In the genomic region with DNA sequence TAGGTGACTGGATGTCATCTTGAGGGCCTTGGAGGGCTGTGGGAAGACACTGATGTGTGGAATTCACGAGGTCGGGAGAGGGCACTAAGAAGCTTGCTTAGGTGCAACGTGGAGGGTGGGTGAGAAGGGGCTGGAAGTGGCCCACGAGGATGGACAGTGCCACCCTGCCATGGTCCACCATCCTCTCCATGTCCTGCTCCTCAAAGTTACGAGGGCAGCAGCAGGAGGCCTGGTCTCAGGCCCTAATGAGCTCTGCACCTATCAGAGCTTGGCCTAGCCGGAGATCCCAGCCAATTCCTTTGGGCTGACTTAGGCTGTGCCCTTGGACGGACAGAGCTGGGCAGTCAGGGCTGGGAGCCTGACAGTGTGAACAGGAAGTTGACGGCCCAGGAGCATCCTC, we compare ENCODE assay signal across 25 cellular contexts. TPM values are rescaled to one million over a fixed set of nuclear protein-coding genes. Genes with fewer than 3 reads are reported as not detected.
DNase-seq lines count a peak whose midpoint lies in the region; TF ChIP-seq lines count a peak whose summit lies in the region.
"Had no signal": no experiment of that assay in that cellular context is flagged by ENCODE, and none has a peak within 500 bp of the region (broad histone marks: within the 10 kb centered on the region; RNA-seq: fewer than 3 reads in every experiment).

No MANE protein-coding gene starts in this region.

- H2AK5ac ChIP-seq in neuronal stem cell (ENCODE audit: low read depth, low read length): no peak overlapping the region

- H3K18ac ChIP-seq in neuronal stem cell (ENCODE audit: low read length): peak overlapping the region; percentile 70

- no peak overlapping the region for H2BK12ac ChIP-seq in neuronal stem cell (ENCODE audit: low read length)

- DNase-seq in coronary artery (ENCODE audit: low spot score): peak; percentile 38
- DNase-seq in neuronal stem cell (ENCODE audit: low spot score): no peak
- DNase-seq in spleen: peak; percentile 44
- no peak for DNase-seq in Kasumi-1 (lab: John Stamatoyannopoulos, UW)
- no peak for DNase-seq in immature natural killer cell
- no peak for DNase-seq in activated effector memory CD4-positive, alpha-beta T cell treated with Interleukin-2 at 50 U/mL for 16 hours
- DNase-seq: 8988T; ACHN; AML-193; BE2C; Calu3; CD4-positive, alpha-beta T cell; COR-L47; DMS53; DMS79 treated with DMSO at 0.1 percent for 48 hours; GF-D8; HFFc6 had no signal

- no peak overlapping the region for H3K4me3 Mint-ChIP-seq in immature natural killer cell
- H3K4me3 Mint-ChIP-seq: CD14-positive monocyte; CD4-positive, alpha-beta T cell; GM23338; HFFc6 had no signal

- H3K27ac ChIP-seq in OCI-LY3 (ENCODE audit: low read length): no peak overlapping the region
- H3K27ac ChIP-seq in coronary artery: no peak overlapping the region
- no peak overlapping the region for H3K27ac ChIP-seq in neuronal stem cell (replicated peaks; ENCODE audit: low read length)
- no peak overlapping the region for H3K27ac ChIP-seq in spleen
- H3K27ac ChIP-seq: A549; BLaER1 treated with 17β-estradiol and CSF1 and Interleukin-3, amounts not matched to agents 10 nM and 100 nM had no signal

- TF ChIP-seq POLR2A in spleen (IDR thresholded peaks at IDR 0.05): no peak

- no peak overlapping the region for H2BK5ac ChIP-seq in neuronal stem cell (ENCODE audit: low read length)

- peaks cover 0 to 8% (median 3%) of the 10 kb centered on the region in 3 donors for H3K27me3 Mint-ChIP-seq in immature natural killer cell (ENCODE audit: low read depth in 3 of 3)

- H3K27me3 ChIP-seq in OCI-LY3 (ENCODE audit: low read depth, low read length) (no peaks in the 10 kb centered on the region), neuronal stem cell (ENCODE audit: control insufficient read depth in 3 of 3, insufficient read depth in 3 of 3, low read depth in 1 of 3, low read length in 3 of 3) (peaks cover 0 to 25% (median 0%) of the 10 kb centered on the region in 3 experiments), spleen (replicated peaks in 1 of 7) (peaks cover 0 to 41% (median 0%) of the 10 kb centered on the region in 7 donors)
- H3K27me3 ChIP-seq: BE2C; BLaER1 treated with 17β-estradiol and CSF1 and Interleukin-3, amounts not matched to agents 10 nM and 100 nM had no signal

- H2BK120ac ChIP-seq in neuronal stem cell (ENCODE audit: low read depth, low read length): no peak overlapping the region

- H4K20me1 ChIP-seq in OCI-LY3 (ENCODE audit: insufficient read depth, low read length): no peaks in the 10 kb centered on the region
- H4K20me1 ChIP-seq: BLaER1 treated with 17β-estradiol and CSF1 and Interleukin-3, amounts not matched to agents 10 nM and 100 nM had no signal

- no peaks in the 10 kb centered on the region for H3K9me3 Mint-ChIP-seq in immature natural killer cell
- H3K9me3 Mint-ChIP-seq: CD4-positive, alpha-beta T cell; HFFc6 had no signal

- H3K4me2 ChIP-seq in OCI-LY3 (ENCODE audit: low read length) (no peak overlapping the region), neuronal stem cell (ENCODE audit: insufficient read depth, low read length, poor library complexity, severe bottlenecking) (no peak overlapping the region)
- H3K4me2 ChIP-seq: A549; BLaER1 treated with 17β-estradiol and CSF1 and Interleukin-3, amounts not matched to agents 10 nM and 100 nM; GM23338 had no signal

- no peak overlapping the region for H4K91ac ChIP-seq in neuronal stem cell (ENCODE audit: low read depth, low read length, poor library complexity)

- no peaks in the 10 kb centered on the region for H3K36me3 Mint-ChIP-seq in immature natural killer cell
- H3K36me3 Mint-ChIP-seq: CD14-positive monocyte had no signal

- no peaks in the 10 kb centered on the region for H3K79me1 ChIP-seq in neuronal stem cell (ENCODE audit: low read depth, low read length)

- H3K79me2 ChIP-seq in OCI-LY3 (ENCODE audit: low read length): no peaks in the 10 kb centered on the region

- H3K4ac ChIP-seq in neuronal stem cell (ENCODE audit: low read length): no peak overlapping the region

- H3K27ac Mint-ChIP-seq in immature natural killer cell: no peak overlapping the region
- H3K27ac Mint-ChIP-seq: CD14-positive monocyte; CD4-positive, alpha-beta T cell; GM23338; HFFc6 had no signal

- H2BK15ac ChIP-seq in neuronal stem cell (ENCODE audit: low read length): no peak overlapping the region

- H2AFZ ChIP-seq in OCI-LY3 (ENCODE audit: low read depth, low read length): peak overlapping the region; percentile 56; the same call in 1 of the 2 replicates
- no peak overlapping the region for H2AFZ ChIP-seq in neuronal stem cell (ENCODE audit: low read length)
- H2AFZ ChIP-seq: GM23338 had no signal

- H3K4me1 Mint-ChIP-seq in immature natural killer cell: no peaks in the 10 kb centered on the region
- H3K4me1 Mint-ChIP-seq: CD14-positive monocyte had no signal

- H3K9me3 ChIP-seq in OCI-LY3 (ENCODE audit: insufficient read depth, low read length) (no peaks in the 10 kb centered on the region), neuronal stem cell (replicated peaks in 1 of 2; ENCODE audit: control insufficient read depth in 2 of 2, insufficient read depth in 1 of 2, low read depth in 1 of 2, low read length in 2 of 2) (peaks cover 0 to 3% of the 10 kb centered on the region in 2 donors), spleen (peaks cover 0 to 1% (median 0%) of the 10 kb centered on the region in 8 donors)
- H3K9me3 ChIP-seq: A549, BE2C, HAP-1 had no signal

- H3K9ac ChIP-seq in OCI-LY3 (ENCODE audit: low read length) (no peak overlapping the region), neuronal stem cell (ENCODE audit: low read depth, low read length, poor library complexity) (no peak overlapping the region)
- H3K9ac ChIP-seq: BLaER1 treated with 17β-estradiol and CSF1 and Interleukin-3, amounts not matched to agents 10 nM and 100 nM had no signal

- intact Hi-C loops in spleen (cut with DNase I; ENCODE audit: low total_unique reads): no loop called here

- H3K4me1 ChIP-seq in OCI-LY3 (ENCODE audit: low read length) (peaks cover 6% of the 10 kb centered on the region; the same call in 1 of the 2 replicates), neuronal stem cell (ENCODE audit: control insufficient read depth in 2 of 2, insufficient read depth in 1 of 2, low read depth in 1 of 2, low read length in 2 of 2) (peaks cover 6 to 8% of the 10 kb centered on the region in 2 donors), spleen (no peaks in the 10 kb centered on the region)
- H3K4me1 ChIP-seq: A549, HAP-1 had no signal

- H3K4me3 ChIP-seq in OCI-LY3 (ENCODE audit: low read length): no peak overlapping the region
- no peak overlapping the region for H3K4me3 ChIP-seq in coronary artery
- H3K4me3 ChIP-seq in neuronal stem cell (ENCODE audit: low read length in 2 of 2): no peak overlapping the region
- no peak overlapping the region for H3K4me3 ChIP-seq in spleen
- H3K4me3 ChIP-seq: A549; BLaER1 treated with 17β-estradiol and CSF1 and Interleukin-3, amounts not matched to agents 10 nM and 100 nM; GM23338; HAP-1 had no signal

- H3K23ac ChIP-seq in neuronal stem cell (ENCODE audit: low read depth, low read length, poor library complexity): peak overlapping the region; percentile 69

- H3K14ac ChIP-seq in neuronal stem cell (ENCODE audit: low read length): no peak overlapping the region

- TF ChIP-seq CTCF in OCI-LY3 (IDR thresholded peaks at IDR 0.05; ENCODE audit: low read depth, low read length) (no peak), coronary artery (IDR thresholded peaks at IDR 0.05) (no peak), spleen (IDR thresholded peaks at IDR 0.05 in 8 of 11, conservative IDR thresholded peaks at IDR 0.05 in 3 of 11) (no peak)

- H3K36me3 ChIP-seq in OCI-LY3 (replicated peaks; ENCODE audit: low read depth, low read length) (no peaks in the 10 kb centered on the region), neuronal stem cell (replicated peaks in 1 of 2; ENCODE audit: control insufficient read depth in 2 of 2, insufficient read depth in 2 of 2, low read length in 2 of 2) (no peaks in the 10 kb centered on the region), spleen (no peaks in the 10 kb centered on the region)
- H3K36me3 ChIP-seq: BE2C; BLaER1 treated with 17β-estradiol and CSF1 and Interleukin-3, amounts not matched to agents 10 nM and 100 nM; HAP-1 had no signal

- WGBS in neuronal stem cell (ENCODE audit: extremely low coverage in 2 of 2, insufficient read length in 2 of 2, insufficient replicate concordance in 1 of 2), 2 donors: no CpG with 5 or more reads among the region's 8 CpGs
- 70 to 80% (median 78%) methylated on average over 7 to 8 of the region's 8 CpGs for WGBS in spleen, 5 donors

- H4K8ac ChIP-seq in neuronal stem cell (ENCODE audit: low read depth, low read length): no peak overlapping the region

RNA-seq across cellular contexts. Expression of a gene that starts 27.8 kb away (rescaled TPM):
- 0.06 TPM for polyA plus RNA-seq in neuronal stem cell (2013, experiment 1 of 2)
- 0.04 TPM for polyA plus RNA-seq in neuronal stem cell (2013, experiment 2 of 2)
- total RNA-seq in spleen: under 1 TPM in 1 of 7 donors, not detected in 6; 0.09 TPM
- polyA plus RNA-seq in spleen: not detected
- polyA plus RNA-seq in immature natural killer cell: not detected
- total RNA-seq: Calu3; CD4-positive, alpha-beta T cell; Daoy; G401; HFFc6 had no signal
- polyA plus RNA-seq: A549, CD14-positive monocyte, GM23338 had no signal

RNA-seq across cellular contexts. Expression of a gene that starts 50.4 kb away (rescaled TPM):
- polyA plus RNA-seq in neuronal stem cell (2013, experiment 1 of 2): 10.3 TPM
- 10.4 TPM for polyA plus RNA-seq in neuronal stem cell (2013, experiment 2 of 2)
- 10 to 100 TPM; 10.6 to 31.3 (median 14.2) TPM for total RNA-seq in spleen
- polyA plus RNA-seq in spleen (10 to 100 TPM in 1 of 3 donors, 1 to 10 TPM in 2; 4.5 to 11.2 (median 7.0) TPM), immature natural killer cell (10 to 100 TPM; 23.1 to 44.6 (median 31.0) TPM)

Comparison
In these comparisons a context has a peak if more than half of its experiments do, and no peak if none do; other contexts are left out.
1. DNase-seq: peak in coronary artery (single experiment) and spleen (single experiment); none in neuronal stem cell (single experiment), Kasumi-1 (0 of 2), immature natural killer cell (0 of 3) and activated effector memory CD4-positive, alpha-beta T cell treated with Interleukin-2 at 50 U/mL for 16 hours (single experiment).